1 cellular context compared by ENCODE assay signal in genomic region chr14:34038358-34039057, GRCh38.
TF ChIP-seq lines count a peak whose summit lies in the region.

No MANE protein-coding gene starts in this region.

TF ChIP-seq in HepG2, 621 proteins besides CTCF, POLR2A, EP300 and RAD21 (continued from another document):
- peak; percentile 28; the same call in 1 of the 2 replicates for TF ChIP-seq RCOR2 (CRISPR knock-in tag; IDR thresholded peaks at IDR 0.05)
- no peak for TF ChIP-seq CENPBD1 (CRISPR knock-in tag; IDR thresholded peaks at IDR 0.05; ENCODE audit: borderline replicate concordance, low read depth)
- TF ChIP-seq, protein P1, sequence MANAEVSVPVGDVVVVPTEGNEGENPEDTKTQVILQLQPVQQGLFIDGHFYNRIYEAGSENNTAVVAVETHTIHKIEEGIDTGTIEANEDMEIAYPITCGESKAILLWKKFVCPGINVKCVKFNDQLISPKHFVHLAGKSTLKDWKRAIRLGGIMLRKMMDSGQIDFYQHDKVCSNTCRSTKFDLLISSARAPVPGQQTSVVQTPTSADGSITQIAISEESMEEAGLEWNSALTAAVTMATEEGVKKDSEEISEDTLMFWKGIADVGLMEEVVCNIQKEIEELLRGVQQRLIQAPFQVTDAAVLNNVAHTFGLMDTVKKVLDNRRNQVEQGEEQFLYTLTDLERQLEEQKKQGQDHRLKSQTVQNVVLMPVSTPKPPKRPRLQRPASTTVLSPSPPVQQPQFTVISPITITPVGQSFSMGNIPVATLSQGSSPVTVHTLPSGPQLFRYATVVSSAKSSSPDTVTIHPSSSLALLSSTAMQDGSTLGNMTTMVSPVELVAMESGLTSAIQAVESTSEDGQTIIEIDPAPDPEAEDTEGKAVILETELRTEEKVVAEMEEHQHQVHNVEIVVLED (CRISPR knock-in tag; IDR thresholded peaks at IDR 0.05; ENCODE audit: borderline replicate concordance): no peak; the same call in 1 of the 2 replicates
- no peak for TF ChIP-seq JDP2 (CRISPR knock-in tag; IDR thresholded peaks at IDR 0.05; ENCODE audit: borderline replicate concordance)
- TF ChIP-seq GATAD1 (CRISPR knock-in tag; IDR thresholded peaks at IDR 0.05): 0 out of 2 replicates have a peak, but pooled peaks have one; percentile 14
- TF ChIP-seq THAP11 (CRISPR knock-in tag; IDR thresholded peaks at IDR 0.05): peak; percentile 18; the same call in 1 of the 2 replicates
- TF ChIP-seq ARNTL (CRISPR knock-in tag; IDR thresholded peaks at IDR 0.05): peak; percentile 82
- peak; percentile 99 for TF ChIP-seq JUN (CRISPR knock-in tag; IDR thresholded peaks at IDR 0.05)
- TF ChIP-seq ZNF569 (CRISPR knock-in tag; IDR thresholded peaks at IDR 0.05; ENCODE audit: borderline replicate concordance): 0 out of 2 replicates have a peak, but pooled peaks have one; percentile 58
- peak; percentile 74 for TF ChIP-seq HINFP (CRISPR knock-in tag; IDR thresholded peaks at IDR 0.05; ENCODE audit: low read depth)
- TF ChIP-seq GABPA (IDR thresholded peaks at IDR 0.05; ENCODE audit: low read depth, low read length): no peak
- no peak for TF ChIP-seq GABPA (CRISPR knock-in tag; IDR thresholded peaks at IDR 0.05; ENCODE audit: low read depth)
- TF ChIP-seq ZNF496 (CRISPR knock-in tag; IDR thresholded peaks at IDR 0.05; ENCODE audit: insufficient replicate concordance): no peak
- no peak for TF ChIP-seq ZNF782 (CRISPR knock-in tag; IDR thresholded peaks at IDR 0.05; ENCODE audit: borderline replicate concordance)
- TF ChIP-seq ZNF460 (CRISPR knock-in tag; IDR thresholded peaks at IDR 0.05; ENCODE audit: borderline replicate concordance): no peak
- TF ChIP-seq SAP130 (CRISPR knock-in tag; IDR thresholded peaks at IDR 0.05; ENCODE audit: low read depth): peak; percentile 83
- TF ChIP-seq ZNF557 (CRISPR knock-in tag; IDR thresholded peaks at IDR 0.05): 0 out of 2 replicates have a peak, but pooled peaks have one; percentile 81
- TF ChIP-seq, protein P2, sequence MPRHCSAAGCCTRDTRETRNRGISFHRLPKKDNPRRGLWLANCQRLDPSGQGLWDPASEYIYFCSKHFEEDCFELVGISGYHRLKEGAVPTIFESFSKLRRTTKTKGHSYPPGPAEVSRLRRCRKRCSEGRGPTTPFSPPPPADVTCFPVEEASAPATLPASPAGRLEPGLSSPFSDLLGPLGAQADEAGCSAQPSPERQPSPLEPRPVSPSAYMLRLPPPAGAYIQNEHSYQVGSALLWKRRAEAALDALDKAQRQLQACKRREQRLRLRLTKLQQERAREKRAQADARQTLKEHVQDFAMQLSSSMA (CRISPR knock-in tag; IDR thresholded peaks at IDR 0.05): 0 out of 2 replicates have a peak, but pooled peaks have one; percentile 24
- TF ChIP-seq HOXA5 (CRISPR knock-in tag; IDR thresholded peaks at IDR 0.05): no peak
- peak; percentile 91 for TF ChIP-seq ZBTB38 (CRISPR knock-in tag; IDR thresholded peaks at IDR 0.05)
- no peak; the same call in 1 of the 2 replicates for TF ChIP-seq ZBTB42 (CRISPR knock-in tag; IDR thresholded peaks at IDR 0.05)
- TF ChIP-seq ZBTB40 (IDR thresholded peaks at IDR 0.05): no peak
- TF ChIP-seq ZBTB40 (CRISPR knock-in tag; IDR thresholded peaks at IDR 0.05): no peak
- TF ChIP-seq ZMYM3 (CRISPR knock-in tag; IDR thresholded peaks at IDR 0.05): peak; percentile 58
- TF ChIP-seq, protein P3, sequence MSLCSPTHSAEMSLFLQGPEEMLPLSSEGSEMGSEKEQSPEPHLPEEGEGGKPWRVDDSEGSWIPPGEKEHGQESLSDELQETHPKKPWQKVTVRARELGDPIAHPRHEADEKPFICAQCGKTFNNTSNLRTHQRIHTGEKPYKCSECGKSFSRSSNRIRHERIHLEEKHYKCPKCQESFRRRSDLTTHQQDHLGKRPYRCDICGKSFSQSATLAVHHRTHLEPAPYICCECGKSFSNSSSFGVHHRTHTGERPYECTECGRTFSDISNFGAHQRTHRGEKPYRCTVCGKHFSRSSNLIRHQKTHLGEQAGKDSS (CRISPR knock-in tag; IDR thresholded peaks at IDR 0.05; ENCODE audit: borderline replicate concordance, low read depth): peak; percentile 84; the same call in 1 of the 2 replicates
- TF ChIP-seq SMC3 (IDR thresholded peaks at IDR 0.05; ENCODE audit: low read length): no peak
- no peak for TF ChIP-seq RBM22 (optimal IDR thresholded peaks at IDR 0.05; ENCODE audit: low read length)
- TF ChIP-seq SRSF4 (IDR thresholded peaks at IDR 0.05; ENCODE audit: low read depth, low read length, poor library complexity, severe bottlenecking): no peak
- peak; percentile 69 for TF ChIP-seq HDAC2 (CRISPR knock-in tag; IDR thresholded peaks at IDR 0.05)
- TF ChIP-seq KLF13 (CRISPR knock-in tag; IDR thresholded peaks at IDR 0.05): no peak
